In genomic region chrX:76127341-76127740, GRCh38 we compare ENCODE assay signal across 1 cellular context.
TF ChIP-seq lines count a peak whose summit lies in the region.

No MANE protein-coding gene starts in this region.

TF ChIP-seq in K562, 482 proteins besides CTCF, POLR2A, EP300 and RAD21:
- TF ChIP-seq U2AF2 (optimal IDR thresholded peaks at IDR 0.05; ENCODE audit: low read depth, low read length): no peak
- no peak for TF ChIP-seq BCOR (IDR thresholded peaks at IDR 0.05)
- no peak for TF ChIP-seq CCAR2 (IDR thresholded peaks at IDR 0.05; ENCODE audit: low read depth, low read length)
- TF ChIP-seq KAT2B (IDR thresholded peaks at IDR 0.05; ENCODE audit: low read depth, low read length): no peak
- no peak for TF ChIP-seq RHOXF2B (CRISPR knock-in tag; conservative IDR thresholded peaks at IDR 0.05)
- no peak for TF ChIP-seq TRIM24 (IDR thresholded peaks at IDR 0.05)
- TF ChIP-seq SMARCB1 (IDR thresholded peaks at IDR 0.05; ENCODE audit: insufficient read length, low read depth): no peak
- TF ChIP-seq ZNF780A (CRISPR knock-in tag; IDR thresholded peaks at IDR 0.05): no peak
- TF ChIP-seq MYBL2 (IDR thresholded peaks at IDR 0.05; ENCODE audit: low read depth): no peak
- TF ChIP-seq MYBL2 (CRISPR knock-in tag; IDR thresholded peaks at IDR 0.05; ENCODE audit: borderline replicate concordance): no peak
- TF ChIP-seq NELFE (IDR thresholded peaks at IDR 0.05; ENCODE audit: insufficient read depth, insufficient read length): no peak
